In genomic region chr1:235011064-235011598, GRCh38 we compare ENCODE assay signal across 9 cellular contexts.
A peak's percentile ranks its signal among the peaks of the same experiment; 100 is the strongest.
DNase-seq lines count a peak whose midpoint lies in the region; ATAC-seq, FAIRE-seq and TF ChIP-seq lines count a peak whose summit lies in the region.
"Had no signal": no experiment of that assay in that cellular context is flagged by ENCODE, and none has a peak within 500 bp of the region (broad histone marks: within the 10 kb centered on the region; RNA-seq: fewer than 3 reads in every experiment).

No MANE protein-coding gene starts in this region.

- no peak overlapping the region for H3K9ac ChIP-seq in kidney (ENCODE audit: low read length in 2 of 2)
- H3K9ac ChIP-seq in mesendoderm (ENCODE audit: low read length) = no peak overlapping the region

- H2BK5ac ChIP-seq in mesendoderm (ENCODE audit: low read length) = no peak overlapping the region

- H3K36me3 Mint-ChIP-seq in activated CD4-positive, alpha-beta T cell treated with anti-CD3 and anti-CD28 coated beads for 36 hours (ENCODE audit: low read depth) = peaks cover 28% of the 10 kb centered on the region

- no peak overlapping the region for H4K8ac ChIP-seq in mesendoderm (ENCODE audit: low read depth, low read length)

- H3K79me2 ChIP-seq in mesendoderm (ENCODE audit: control insufficient read depth, insufficient read depth, low read length) = no peaks in the 10 kb centered on the region

- H2AK5ac ChIP-seq in mesendoderm (ENCODE audit: low read length) = no peak overlapping the region

- no peak overlapping the region for H3K27ac ChIP-seq in kidney (ENCODE audit: low read depth in 2 of 2, low read length in 2 of 2)
- no peak overlapping the region for H3K27ac ChIP-seq in mesendoderm (ENCODE audit: low read depth, low read length)
- H3K27ac ChIP-seq: prostate gland had no signal

- no peak overlapping the region for H2BK120ac ChIP-seq in mesendoderm (ENCODE audit: low read depth, low read length)

- DNase-seq in activated CD4-positive, alpha-beta T cell treated with anti-CD3 and anti-CD28 coated beads for 36 hours = peak; percentile 89
- DNase-seq in effector CD8-positive, alpha-beta T cell (lab: John Stamatoyannopoulos, UW) = peak; percentile 17
- peak; percentile 48 to 71 (median 69) for DNase-seq in stimulated activated CD4-positive, alpha-beta T cell treated with anti-CD3 and anti-CD28 coated beads, TNF-alpha, amount 100 ng/mL, for 48 hours (ENCODE audit: low read depth in 3 of 3)
- DNase-seq in NCI-H82 treated with DMSO at 0.1 percent for 48 hours (lab: John Stamatoyannopoulos, UW; ENCODE audit: unreplicated experiment) (no peak), kidney (no peak), NCI-H2029 treated with DMSO at 0.1 percent for 48 hours (lab: John Stamatoyannopoulos, UW) (no peak), mesendoderm (no peak)

- no peak overlapping the region for H3K18ac ChIP-seq in mesendoderm (ENCODE audit: low read length)

- peaks cover 0 to 7% of the 10 kb centered on the region in 2 donors for H3K4me1 ChIP-seq in kidney (ENCODE audit: control insufficient read depth in 1 of 2, insufficient read depth in 1 of 2, low read depth in 1 of 2, low read length in 2 of 2)
- no peaks in the 10 kb centered on the region for H3K4me1 ChIP-seq in mesendoderm (ENCODE audit: control insufficient read depth, low read depth, low read length)
- H3K4me1 ChIP-seq: prostate gland had no signal

- ATAC-seq in activated CD4-positive, alpha-beta T cell treated with anti-CD3 and anti-CD28 coated beads for 36 hours = peak; percentile 28

- H4K5ac ChIP-seq in mesendoderm (ENCODE audit: low read length) = no peak overlapping the region

- no peak overlapping the region for H2BK15ac ChIP-seq in mesendoderm (replicated peaks; ENCODE audit: low read depth)

- WGBS in mesendoderm (ENCODE audit: extremely low coverage, insufficient coverage, low lambda C conversion rate) = no CpG with 5 or more reads among the region's 7 CpGs

- no peak overlapping the region for H3K23ac ChIP-seq in mesendoderm (ENCODE audit: low read length)

- CTCF ChIA-PET in activated CD4-positive, alpha-beta T cell treated with anti-CD3 and anti-CD28 coated beads for 36 hours (lab: Charles Lee) = interaction anchor here (0.6 to 1.9 kb wide), 7 partner anchors 14 to 515 kb away, joined by 3 to 9 read pairs (median 5); no protein-coding TSS in a partner anchor

- H3K27me3 ChIP-seq in mesendoderm (ENCODE audit: insufficient read depth, low read length, poor library complexity) = no peaks in the 10 kb centered on the region

- H3K36me3 ChIP-seq in kidney (ENCODE audit: control insufficient read depth in 1 of 2, insufficient read depth in 2 of 2, low read length in 2 of 2) (no peaks in the 10 kb centered on the region), mesendoderm (ENCODE audit: control insufficient read depth, insufficient read depth, low read length) (no peaks in the 10 kb centered on the region)
- H3K36me3 ChIP-seq: prostate gland had no signal

- POLR2A ChIA-PET in activated CD4-positive, alpha-beta T cell treated with anti-CD3 and anti-CD28 coated beads for 36 hours (lab: Charles Lee) = interaction anchor here (0.6 to 2.1 kb wide), 16 partner anchors 9 to 494 kb away, joined by 3 to 19 read pairs (median 6); partner anchors contain the start of gene IRF2BP2

- peak; percentile 20 for TF ChIP-seq POLR2A in GM19193 (IDR thresholded peaks at IDR 0.05; ENCODE audit: extremely low read depth, insufficient read depth, insufficient read length)

- H3K4me3 Mint-ChIP-seq in activated CD4-positive, alpha-beta T cell treated with anti-CD3 and anti-CD28 coated beads for 36 hours = peak overlapping the region; percentile 52

- peak overlapping the region; percentile 93 for H3K27ac Mint-ChIP-seq in activated CD4-positive, alpha-beta T cell treated with anti-CD3 and anti-CD28 coated beads for 36 hours

- intact Hi-C loops in activated CD4-positive, alpha-beta T cell treated with anti-CD3 and anti-CD28 coated beads for 36 hours (cut with DNase I, micrococcal nuclease) = loop anchor here (1.0 to 2.0 kb wide), 19 partner anchors 22 to 523 kb away; partner anchors contain the start of gene TOMM20 (in 1 of the 2)
- intact Hi-C loops in kidney (cut with DNase I) = no loop called here

- H3K27me3 Mint-ChIP-seq in activated CD4-positive, alpha-beta T cell treated with anti-CD3 and anti-CD28 coated beads for 36 hours = no peaks in the 10 kb centered on the region

- no peaks in the 10 kb centered on the region for H3K9me3 ChIP-seq in kidney (ENCODE audit: control insufficient read depth in 1 of 2, low read length in 2 of 2)
- H3K9me3 ChIP-seq: prostate gland had no signal

- peaks cover 93% of the 10 kb centered on the region for H3K4me1 Mint-ChIP-seq in activated CD4-positive, alpha-beta T cell treated with anti-CD3 and anti-CD28 coated beads for 36 hours

- H3K79me1 ChIP-seq in mesendoderm (ENCODE audit: low read length) = no peaks in the 10 kb centered on the region

- no peak overlapping the region for H3K4me2 ChIP-seq in mesendoderm (ENCODE audit: low read length)

- no peak overlapping the region for H3K56ac ChIP-seq in mesendoderm (ENCODE audit: low read length)

- H3K4me3 ChIP-seq in kidney (ENCODE audit: low read length in 2 of 2) (no peak overlapping the region), mesendoderm (ENCODE audit: low read length) (no peak overlapping the region)
- H3K4me3 ChIP-seq: prostate gland had no signal

- no peak for FAIRE-seq in kidney (lab: Jason Lieb, UNC)

- H3K9me3 Mint-ChIP-seq in activated CD4-positive, alpha-beta T cell treated with anti-CD3 and anti-CD28 coated beads for 36 hours (ENCODE audit: low read depth) = peaks cover 13% of the 10 kb centered on the region

- no peak for TF ChIP-seq CTCF in kidney (IDR thresholded peaks at IDR 0.05; ENCODE audit: borderline replicate concordance, extremely low read depth, insufficient read depth)

- no peak overlapping the region for H3K4ac ChIP-seq in mesendoderm (ENCODE audit: low read depth, low read length)

Comparison
In these comparisons a context has a peak if more than half of its experiments do, and no peak if none do; other contexts are left out.
1. DNase-seq: peak in activated CD4-positive, alpha-beta T cell treated with anti-CD3 and anti-CD28 coated beads for 36 hours (single experiment), effector CD8-positive, alpha-beta T cell (single experiment) and stimulated activated CD4-positive, alpha-beta T cell treated with anti-CD3 and anti-CD28 coated beads, TNF-alpha, amount 100 ng/mL, for 48 hours (3 of 3); none in NCI-H82 treated with DMSO at 0.1 percent for 48 hours (single experiment), kidney (single experiment), NCI-H2029 treated with DMSO at 0.1 percent for 48 hours (single experiment) and mesendoderm (single experiment).